8 cellular contexts compared by ENCODE assay signal in genomic region chr17:3944485-3945388, GRCh38. TPM values are rescaled to one million over a fixed set of nuclear protein-coding genes. Genes with fewer than 3 reads are reported as not detected.
DNase-seq lines count a peak whose midpoint lies in the region; ATAC-seq and TF ChIP-seq lines count a peak whose summit lies in the region.

No MANE protein-coding gene starts in this region.

- intact Hi-C loops in head of caudate nucleus (cut with DNase I), result no loop called here
- intact Hi-C loops in psoas muscle (cut with DNase I), result no loop called here

- H3K27ac ChIP-seq in HUES48 (ENCODE audit: low read depth, low read length) (no peak overlapping the region), psoas muscle (peak overlapping the region; percentile 9)

- H3K9ac ChIP-seq in HUES48 (ENCODE audit: low read depth, low read length), result no peak overlapping the region

- peaks cover 15% of the 10 kb centered on the region for H3K36me3 ChIP-seq in HUES48 (ENCODE audit: control insufficient read depth, insufficient read depth, low read length)
- no peaks in the 10 kb centered on the region for H3K36me3 ChIP-seq in psoas muscle (ENCODE audit: insufficient read depth in 1 of 2, low read depth in 1 of 2)

- H3K4me3 ChIP-seq in HUES48 (ENCODE audit: low read depth, low read length) (peak overlapping the region; percentile 52), psoas muscle (peak overlapping the region; percentile 64)

- peak; percentile 93 to 99 (median 94) for ATAC-seq in psoas muscle
- ATAC-seq in GM21723 (IDR thresholded peaks at IDR 0.05; ENCODE audit: unreplicated experiment), result no peak
- no peak for ATAC-seq in HG03571 (IDR thresholded peaks at IDR 0.05; ENCODE audit: unreplicated experiment)

- 22 to 30% (median 25%) methylated on average over 45 to 68 of the region's 68 CpGs for WGBS in psoas muscle, 3 donors

- H3K4me1 ChIP-seq in HUES48 (ENCODE audit: control insufficient read depth, insufficient read depth, low read length) (peaks cover 4% of the 10 kb centered on the region; the same call in 1 of the 2 replicates), psoas muscle (no peaks in the 10 kb centered on the region)

- DNase-seq in AG08396 (ENCODE audit: low spot score) (peak; percentile 97), activated gamma-delta T cell (lab: John Stamatoyannopoulos, UW) (peak; percentile 25), head of caudate nucleus (peak in 38 of 42 donors; percentile 16 to 78 (median 56)), psoas muscle (peak; percentile 76 to 86), NCI-H2081 treated with DMSO at 0.1 percent for 48 hours (lab: John Stamatoyannopoulos, UW) (no peak)

- H3K9me3 ChIP-seq in HUES48 (ENCODE audit: control insufficient read depth, insufficient read depth, low read length) (no peaks in the 10 kb centered on the region), psoas muscle (no peaks in the 10 kb centered on the region)

- TF ChIP-seq CTCF in psoas muscle (IDR thresholded peaks at IDR 0.05), result no peak

- H3K27me3 ChIP-seq in HUES48 (ENCODE audit: control insufficient read depth, insufficient read depth, low read length) (no peaks in the 10 kb centered on the region), psoas muscle (ENCODE audit: insufficient read depth in 3 of 3, low read length in 2 of 3) (no peaks in the 10 kb centered on the region)

RNA-seq across cellular contexts. Expression of gene ATP2A3, which starts 19.5 kb away (rescaled TPM):
- 1 to 10 TPM; 2.9 to 3.4 (median 3.1) TPM for total RNA-seq in psoas muscle
- 1 to 10 TPM; 1.2 to 3.8 (median 1.7) TPM for polyA plus RNA-seq in psoas muscle

RNA-seq across cellular contexts. Expression of gene P2RX1, which starts 28.5 kb away (rescaled TPM):
- total RNA-seq in psoas muscle, result under 1 TPM; 0.18 to 0.94 (median 0.32) TPM
- under 1 TPM; 0.06 to 0.13 (median 0.07) TPM for polyA plus RNA-seq in psoas muscle

RNA-seq across cellular contexts. Expression of gene CAMKK1, which starts 51.9 kb away (rescaled TPM):
- 1 to 10 TPM in 3 of 4 donors, under 1 TPM in 1; 0.92 to 2.3 (median 1.8) TPM for total RNA-seq in psoas muscle
- polyA plus RNA-seq in psoas muscle, result 1 to 10 TPM in 2 of 3 donors, under 1 TPM in 1; 0.91 to 1.5 (median 1.3) TPM

Comparison
In these comparisons a context has a peak if more than half of its experiments do, and no peak if none do; other contexts are left out.
1. ATAC-seq: peak in psoas muscle (4 of 4); none in GM21723 (single experiment) and HG03571 (single experiment).